In the genomic region with DNA sequence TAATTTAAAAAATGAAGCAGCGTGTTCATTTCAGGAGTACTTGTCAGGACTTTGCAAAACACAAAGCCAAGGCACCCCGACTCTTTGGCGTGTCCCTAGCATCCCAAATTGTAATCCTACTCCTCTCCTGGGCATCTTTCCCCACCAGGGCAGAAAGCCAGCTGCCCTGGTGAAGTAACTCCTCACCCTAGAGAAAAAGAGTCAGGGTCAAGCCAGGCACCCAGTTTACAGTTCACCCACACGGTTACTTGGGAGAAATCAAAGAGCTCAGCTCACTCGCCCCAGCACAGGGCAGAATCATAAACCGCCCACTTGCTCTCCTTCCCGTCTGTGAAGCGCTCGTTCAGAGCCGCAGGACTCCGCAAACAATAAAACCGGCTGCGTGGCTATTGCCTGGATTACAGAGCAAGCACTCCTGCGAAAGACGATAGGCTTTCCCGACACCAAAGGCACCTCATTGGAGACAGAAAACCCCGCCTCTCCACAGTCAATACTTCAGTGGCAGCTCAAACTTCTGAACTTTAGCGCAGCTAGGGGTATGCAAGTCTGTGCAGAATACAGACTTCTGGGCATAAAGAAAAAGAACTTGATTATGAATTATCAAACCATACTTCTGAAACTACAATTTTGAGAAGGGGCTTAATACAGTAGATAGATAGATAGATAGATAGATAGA, we compare ENCODE assay signal across 1 cellular context.
TF ChIP-seq lines count a peak whose summit lies in the region.

No MANE protein-coding gene starts in this region.

TF ChIP-seq in HepG2, 621 proteins besides CTCF, POLR2A, EP300 and RAD21 (continued from another document and continues in another):
- TF ChIP-seq, protein P1, sequence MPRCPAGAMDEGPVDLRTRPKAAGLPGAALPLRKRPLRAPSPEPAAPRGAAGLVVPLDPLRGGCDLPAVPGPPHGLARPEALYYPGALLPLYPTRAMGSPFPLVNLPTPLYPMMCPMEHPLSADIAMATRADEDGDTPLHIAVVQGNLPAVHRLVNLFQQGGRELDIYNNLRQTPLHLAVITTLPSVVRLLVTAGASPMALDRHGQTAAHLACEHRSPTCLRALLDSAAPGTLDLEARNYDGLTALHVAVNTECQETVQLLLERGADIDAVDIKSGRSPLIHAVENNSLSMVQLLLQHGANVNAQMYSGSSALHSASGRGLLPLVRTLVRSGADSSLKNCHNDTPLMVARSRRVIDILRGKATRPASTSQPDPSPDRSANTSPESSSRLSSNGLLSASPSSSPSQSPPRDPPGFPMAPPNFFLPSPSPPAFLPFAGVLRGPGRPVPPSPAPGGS (CRISPR knock-in tag; IDR thresholded peaks at IDR 0.05) = no peak
- TF ChIP-seq HOMEZ (CRISPR knock-in tag; IDR thresholded peaks at IDR 0.05; ENCODE audit: low read depth) (peak; percentile 95), ATRX (CRISPR knock-in tag; IDR thresholded peaks at IDR 0.05; ENCODE audit: borderline replicate concordance) (no peak), MAFK (conservative IDR thresholded peaks at IDR 0.05 in 1 of 2, IDR thresholded peaks at IDR 0.05 in 1 of 2; ENCODE audit: low read length in 2 of 2) (no peak), ZNF441 (CRISPR knock-in tag; IDR thresholded peaks at IDR 0.05; ENCODE audit: borderline replicate concordance) (peak; percentile 57; the same call in 1 of the 2 replicates), KMT2B (CRISPR knock-in tag; IDR thresholded peaks at IDR 0.05) (peak; percentile 62; the same call in 1 of the 2 replicates), SUZ12 (IDR thresholded peaks at IDR 0.05; ENCODE audit: low read depth, low read length) (no peak), ZIK1 (CRISPR knock-in tag; IDR thresholded peaks at IDR 0.05; ENCODE audit: borderline replicate concordance, low read depth) (no peak), SOX13 (IDR thresholded peaks at IDR 0.05) (no peak; the same call in 1 of the 2 replicates), SOX13 (CRISPR knock-in tag; conservative IDR thresholded peaks at IDR 0.05 in 1 of 2, IDR thresholded peaks at IDR 0.05 in 1 of 2) (peak in 1 of 2 experiments; percentile 86; a peak in 2 of 4 replicates), ERF (CRISPR knock-in tag; IDR thresholded peaks at IDR 0.05) (no peak; the same call in 1 of the 2 replicates), TRIM24 (CRISPR knock-in tag; IDR thresholded peaks at IDR 0.05) (no peak), ZNF17 (CRISPR knock-in tag; IDR thresholded peaks at IDR 0.05) (no peak), TAF1 (CRISPR knock-in tag; IDR thresholded peaks at IDR 0.05) (peak; percentile 96), ARID4A (CRISPR knock-in tag; IDR thresholded peaks at IDR 0.05; ENCODE audit: borderline replicate concordance) (peak; percentile 83; the same call in 1 of the 2 replicates), FOXM1 (CRISPR knock-in tag; IDR thresholded peaks at IDR 0.05) (no peak), CAMTA2 (CRISPR knock-in tag; IDR thresholded peaks at IDR 0.05; ENCODE audit: borderline replicate concordance) (no peak), SMAD1 (CRISPR knock-in tag; IDR thresholded peaks at IDR 0.05; ENCODE audit: borderline replicate concordance, low read depth) (no peak), EED (CRISPR knock-in tag; IDR thresholded peaks at IDR 0.05) (no peak), ZNF367 (CRISPR knock-in tag; IDR thresholded peaks at IDR 0.05; ENCODE audit: borderline replicate concordance) (0 out of 2 replicates have a peak, but pooled peaks have one; percentile 61), ZNF251 (CRISPR knock-in tag; IDR thresholded peaks at IDR 0.05) (no peak), GFI1 (CRISPR knock-in tag; IDR thresholded peaks at IDR 0.05; ENCODE audit: borderline replicate concordance) (peak; percentile 80), KAT2B (IDR thresholded peaks at IDR 0.05; ENCODE audit: borderline replicate concordance, low read depth, low read length) (no peak), ZBTB14 (CRISPR knock-in tag; IDR thresholded peaks at IDR 0.05) (no peak), KDM3A (CRISPR knock-in tag; IDR thresholded peaks at IDR 0.05; ENCODE audit: low read depth) (no peak)
- TF ChIP-seq, protein P2, sequence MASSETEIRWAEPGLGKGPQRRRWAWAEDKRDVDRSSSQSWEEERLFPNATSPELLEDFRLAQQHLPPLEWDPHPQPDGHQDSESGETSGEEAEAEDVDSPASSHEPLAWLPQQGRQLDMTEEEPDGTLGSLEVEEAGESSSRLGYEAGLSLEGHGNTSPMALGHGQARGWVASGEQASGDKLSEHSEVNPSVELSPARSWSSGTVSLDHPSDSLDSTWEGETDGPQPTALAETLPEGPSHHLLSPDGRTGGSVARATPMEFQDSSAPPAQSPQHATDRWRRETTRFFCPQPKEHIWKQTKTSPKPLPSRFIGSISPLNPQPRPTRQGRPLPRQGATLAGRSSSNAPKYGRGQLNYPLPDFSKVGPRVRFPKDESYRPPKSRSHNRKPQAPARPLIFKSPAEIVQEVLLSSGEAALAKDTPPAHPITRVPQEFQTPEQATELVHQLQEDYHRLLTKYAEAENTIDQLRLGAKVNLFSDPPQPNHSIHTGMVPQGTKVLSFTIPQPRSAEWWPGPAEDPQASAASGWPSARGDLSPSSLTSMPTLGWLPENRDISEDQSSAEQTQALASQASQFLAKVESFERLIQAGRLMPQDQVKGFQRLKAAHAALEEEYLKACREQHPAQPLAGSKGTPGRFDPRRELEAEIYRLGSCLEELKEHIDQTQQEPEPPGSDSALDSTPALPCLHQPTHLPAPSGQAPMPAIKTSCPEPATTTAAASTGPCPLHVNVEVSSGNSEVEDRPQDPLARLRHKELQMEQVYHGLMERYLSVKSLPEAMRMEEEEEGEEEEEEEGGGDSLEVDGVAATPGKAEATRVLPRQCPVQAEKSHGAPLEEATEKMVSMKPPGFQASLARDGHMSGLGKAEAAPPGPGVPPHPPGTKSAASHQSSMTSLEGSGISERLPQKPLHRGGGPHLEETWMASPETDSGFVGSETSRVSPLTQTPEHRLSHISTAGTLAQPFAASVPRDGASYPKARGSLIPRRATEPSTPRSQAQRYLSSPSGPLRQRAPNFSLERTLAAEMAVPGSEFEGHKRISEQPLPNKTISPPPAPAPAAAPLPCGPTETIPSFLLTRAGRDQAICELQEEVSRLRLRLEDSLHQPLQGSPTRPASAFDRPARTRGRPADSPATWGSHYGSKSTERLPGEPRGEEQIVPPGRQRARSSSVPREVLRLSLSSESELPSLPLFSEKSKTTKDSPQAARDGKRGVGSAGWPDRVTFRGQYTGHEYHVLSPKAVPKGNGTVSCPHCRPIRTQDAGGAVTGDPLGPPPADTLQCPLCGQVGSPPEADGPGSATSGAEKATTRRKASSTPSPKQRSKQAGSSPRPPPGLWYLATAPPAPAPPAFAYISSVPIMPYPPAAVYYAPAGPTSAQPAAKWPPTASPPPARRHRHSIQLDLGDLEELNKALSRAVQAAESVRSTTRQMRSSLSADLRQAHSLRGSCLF (CRISPR knock-in tag; IDR thresholded peaks at IDR 0.05; ENCODE audit: borderline replicate concordance) = 0 out of 2 replicates have a peak, but pooled peaks have one; percentile 39
- TF ChIP-seq, protein P3, sequence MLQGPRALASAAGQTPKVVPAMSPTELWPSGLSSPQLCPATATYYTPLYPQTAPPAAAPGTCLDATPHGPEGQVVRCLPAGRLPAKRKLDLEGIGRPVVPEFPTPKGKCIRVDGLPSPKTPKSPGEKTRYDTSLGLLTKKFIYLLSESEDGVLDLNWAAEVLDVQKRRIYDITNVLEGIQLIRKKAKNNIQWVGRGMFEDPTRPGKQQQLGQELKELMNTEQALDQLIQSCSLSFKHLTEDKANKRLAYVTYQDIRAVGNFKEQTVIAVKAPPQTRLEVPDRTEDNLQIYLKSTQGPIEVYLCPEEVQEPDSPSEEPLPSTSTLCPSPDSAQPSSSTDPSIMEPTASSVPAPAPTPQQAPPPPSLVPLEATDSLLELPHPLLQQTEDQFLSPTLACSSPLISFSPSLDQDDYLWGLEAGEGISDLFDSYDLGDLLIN (CRISPR knock-in tag; IDR thresholded peaks at IDR 0.05; ENCODE audit: borderline replicate concordance) = 0 out of 2 replicates have a peak, but pooled peaks have one; percentile 37
- TF ChIP-seq, protein P4, sequence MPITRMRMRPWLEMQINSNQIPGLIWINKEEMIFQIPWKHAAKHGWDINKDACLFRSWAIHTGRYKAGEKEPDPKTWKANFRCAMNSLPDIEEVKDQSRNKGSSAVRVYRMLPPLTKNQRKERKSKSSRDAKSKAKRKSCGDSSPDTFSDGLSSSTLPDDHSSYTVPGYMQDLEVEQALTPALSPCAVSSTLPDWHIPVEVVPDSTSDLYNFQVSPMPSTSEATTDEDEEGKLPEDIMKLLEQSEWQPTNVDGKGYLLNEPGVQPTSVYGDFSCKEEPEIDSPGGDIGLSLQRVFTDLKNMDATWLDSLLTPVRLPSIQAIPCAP (CRISPR knock-in tag; IDR thresholded peaks at IDR 0.05; ENCODE audit: low read depth) = no peak
- TF ChIP-seq, protein P5, sequence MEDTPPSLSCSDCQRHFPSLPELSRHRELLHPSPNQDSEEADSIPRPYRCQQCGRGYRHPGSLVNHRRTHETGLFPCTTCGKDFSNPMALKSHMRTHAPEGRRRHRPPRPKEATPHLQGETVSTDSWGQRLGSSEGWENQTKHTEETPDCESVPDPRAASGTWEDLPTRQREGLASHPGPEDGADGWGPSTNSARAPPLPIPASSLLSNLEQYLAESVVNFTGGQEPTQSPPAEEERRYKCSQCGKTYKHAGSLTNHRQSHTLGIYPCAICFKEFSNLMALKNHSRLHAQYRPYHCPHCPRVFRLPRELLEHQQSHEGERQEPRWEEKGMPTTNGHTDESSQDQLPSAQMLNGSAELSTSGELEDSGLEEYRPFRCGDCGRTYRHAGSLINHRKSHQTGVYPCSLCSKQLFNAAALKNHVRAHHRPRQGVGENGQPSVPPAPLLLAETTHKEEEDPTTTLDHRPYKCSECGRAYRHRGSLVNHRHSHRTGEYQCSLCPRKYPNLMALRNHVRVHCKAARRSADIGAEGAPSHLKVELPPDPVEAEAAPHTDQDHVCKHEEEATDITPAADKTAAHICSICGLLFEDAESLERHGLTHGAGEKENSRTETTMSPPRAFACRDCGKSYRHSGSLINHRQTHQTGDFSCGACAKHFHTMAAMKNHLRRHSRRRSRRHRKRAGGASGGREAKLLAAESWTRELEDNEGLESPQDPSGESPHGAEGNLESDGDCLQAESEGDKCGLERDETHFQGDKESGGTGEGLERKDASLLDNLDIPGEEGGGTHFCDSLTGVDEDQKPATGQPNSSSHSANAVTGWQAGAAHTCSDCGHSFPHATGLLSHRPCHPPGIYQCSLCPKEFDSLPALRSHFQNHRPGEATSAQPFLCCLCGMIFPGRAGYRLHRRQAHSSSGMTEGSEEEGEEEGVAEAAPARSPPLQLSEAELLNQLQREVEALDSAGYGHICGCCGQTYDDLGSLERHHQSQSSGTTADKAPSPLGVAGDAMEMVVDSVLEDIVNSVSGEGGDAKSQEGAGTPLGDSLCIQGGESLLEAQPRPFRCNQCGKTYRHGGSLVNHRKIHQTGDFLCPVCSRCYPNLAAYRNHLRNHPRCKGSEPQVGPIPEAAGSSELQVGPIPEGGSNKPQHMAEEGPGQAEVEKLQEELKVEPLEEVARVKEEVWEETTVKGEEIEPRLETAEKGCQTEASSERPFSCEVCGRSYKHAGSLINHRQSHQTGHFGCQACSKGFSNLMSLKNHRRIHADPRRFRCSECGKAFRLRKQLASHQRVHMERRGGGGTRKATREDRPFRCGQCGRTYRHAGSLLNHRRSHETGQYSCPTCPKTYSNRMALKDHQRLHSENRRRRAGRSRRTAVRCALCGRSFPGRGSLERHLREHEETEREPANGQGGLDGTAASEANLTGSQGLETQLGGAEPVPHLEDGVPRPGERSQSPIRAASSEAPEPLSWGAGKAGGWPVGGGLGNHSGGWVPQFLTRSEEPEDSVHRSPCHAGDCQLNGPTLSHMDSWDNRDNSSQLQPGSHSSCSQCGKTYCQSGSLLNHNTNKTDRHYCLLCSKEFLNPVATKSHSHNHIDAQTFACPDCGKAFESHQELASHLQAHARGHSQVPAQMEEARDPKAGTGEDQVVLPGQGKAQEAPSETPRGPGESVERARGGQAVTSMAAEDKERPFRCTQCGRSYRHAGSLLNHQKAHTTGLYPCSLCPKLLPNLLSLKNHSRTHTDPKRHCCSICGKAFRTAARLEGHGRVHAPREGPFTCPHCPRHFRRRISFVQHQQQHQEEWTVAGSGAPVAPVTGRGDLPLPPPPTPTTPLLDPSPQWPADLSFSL (CRISPR knock-in tag; IDR thresholded peaks at IDR 0.05) = no peak
